ENCODE assay signal across 1 cellular context in the genomic region with DNA sequence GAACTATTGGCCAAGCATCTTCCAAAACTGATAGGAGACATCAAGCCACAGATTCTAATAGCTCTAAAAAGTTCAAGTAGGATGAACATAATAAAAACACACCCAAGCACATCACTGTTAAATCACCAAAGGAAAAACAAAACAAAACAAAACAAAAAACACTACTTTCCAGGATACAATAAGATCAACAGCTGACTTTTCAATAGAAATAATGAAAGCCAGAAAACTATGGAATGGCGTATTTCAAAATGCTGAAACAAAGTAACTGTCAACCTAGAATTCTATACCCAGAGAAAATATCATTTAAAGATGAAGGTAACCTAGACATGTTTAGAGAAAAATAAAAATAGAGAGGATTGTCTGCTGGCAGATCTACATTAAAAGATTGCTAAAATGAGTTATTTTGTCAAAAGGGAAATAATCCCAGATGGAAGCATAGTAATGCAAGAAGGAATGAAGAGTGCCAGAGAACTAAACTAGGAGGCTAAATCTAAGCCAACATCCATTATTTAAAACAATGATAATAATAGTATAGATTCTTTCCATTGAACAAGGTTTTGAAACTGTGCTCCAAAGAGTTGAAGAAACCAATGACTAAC.
TF ChIP-seq lines count a peak whose summit lies in the region.

No MANE protein-coding gene starts in this region.

TF ChIP-seq in GM23338, 12 proteins besides CTCF, POLR2A, EP300 and RAD21:
- TF ChIP-seq ZNF462 (CRISPR knock-in tag; IDR thresholded peaks at IDR 0.05) (no peak), REST (IDR thresholded peaks at IDR 0.05; ENCODE audit: unreplicated experiment) (no peak), NANOG (IDR thresholded peaks at IDR 0.05; ENCODE audit: borderline replicate concordance) (no peak), POLR2AphosphoS5 (IDR thresholded peaks at IDR 0.05; ENCODE audit: low read depth) (no peak), EZH2 (IDR thresholded peaks at IDR 0.05; ENCODE audit: low read depth, unreplicated experiment) (no peak), ZNF331 (CRISPR knock-in tag; IDR thresholded peaks at IDR 0.05; ENCODE audit: low read depth) (no peak), ETS1 (IDR thresholded peaks at IDR 0.05) (no peak), ZNF114 (CRISPR knock-in tag; IDR thresholded peaks at IDR 0.05) (no peak)
